5 cellular contexts compared by ENCODE assay signal in genomic region chr10:46922498-46922897, GRCh38. TPM values are rescaled to one million over a fixed set of nuclear protein-coding genes. Genes with fewer than 3 reads are reported as not detected.
"Had no signal": no experiment of that assay in that cellular context is flagged by ENCODE, and none has a peak within 500 bp of the region (broad histone marks: within the 10 kb centered on the region; RNA-seq: fewer than 3 reads in every experiment).

No MANE protein-coding gene starts in this region.

RNA-seq across cellular contexts. Expression of gene PTPN20, which starts 11.3 kb away (rescaled TPM):
- total RNA-seq: H4, H7, HepG2, HFFc6, HT1080 had no signal
- polyA plus RNA-seq: HepG2 had no signal
